ENCODE assay signal across 1 cellular context in the genomic region with DNA sequence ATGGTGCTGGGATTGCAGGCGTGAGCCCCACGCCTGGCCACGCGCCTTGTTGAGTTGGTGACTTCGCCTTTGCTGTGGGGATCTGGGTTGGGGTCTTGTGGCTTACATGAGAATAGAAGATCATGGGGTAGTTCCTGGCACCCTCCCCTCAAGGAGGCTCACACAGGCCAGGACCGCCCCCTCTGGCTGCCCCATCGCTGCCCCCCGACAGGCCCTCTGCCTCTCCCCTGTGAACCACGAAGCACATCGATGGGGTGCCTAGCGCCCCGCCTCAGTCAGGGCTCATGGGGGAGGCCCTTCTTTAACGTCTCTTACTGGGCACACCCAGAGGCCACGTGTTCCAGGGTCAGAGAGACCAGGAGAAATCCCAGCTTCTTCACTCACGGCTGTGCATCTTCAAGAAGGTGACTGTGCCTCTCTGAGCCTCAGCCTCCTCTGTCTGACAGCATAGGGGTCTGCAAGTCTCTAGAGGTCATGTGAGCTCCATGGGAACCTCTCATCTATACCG.
TF ChIP-seq lines count a peak whose summit lies in the region.

No MANE protein-coding gene starts in this region.

TF ChIP-seq in HepG2, 621 proteins besides CTCF, POLR2A, EP300 and RAD21:
- TF ChIP-seq CENPX (CRISPR knock-in tag; IDR thresholded peaks at IDR 0.05): no peak
- no peak for TF ChIP-seq BHLHE40 (IDR thresholded peaks at IDR 0.05; ENCODE audit: low read length)
- TF ChIP-seq ZNF768 (CRISPR knock-in tag; IDR thresholded peaks at IDR 0.05): peak; percentile 86
- no peak for TF ChIP-seq KAT8 (CRISPR knock-in tag; IDR thresholded peaks at IDR 0.05)
- TF ChIP-seq POLR2G (IDR thresholded peaks at IDR 0.05; ENCODE audit: low read depth, low read length): 0 out of 2 replicates have a peak, but pooled peaks have one; percentile 29
